ENCODE assay signal across 8 cellular contexts in the genomic region with DNA sequence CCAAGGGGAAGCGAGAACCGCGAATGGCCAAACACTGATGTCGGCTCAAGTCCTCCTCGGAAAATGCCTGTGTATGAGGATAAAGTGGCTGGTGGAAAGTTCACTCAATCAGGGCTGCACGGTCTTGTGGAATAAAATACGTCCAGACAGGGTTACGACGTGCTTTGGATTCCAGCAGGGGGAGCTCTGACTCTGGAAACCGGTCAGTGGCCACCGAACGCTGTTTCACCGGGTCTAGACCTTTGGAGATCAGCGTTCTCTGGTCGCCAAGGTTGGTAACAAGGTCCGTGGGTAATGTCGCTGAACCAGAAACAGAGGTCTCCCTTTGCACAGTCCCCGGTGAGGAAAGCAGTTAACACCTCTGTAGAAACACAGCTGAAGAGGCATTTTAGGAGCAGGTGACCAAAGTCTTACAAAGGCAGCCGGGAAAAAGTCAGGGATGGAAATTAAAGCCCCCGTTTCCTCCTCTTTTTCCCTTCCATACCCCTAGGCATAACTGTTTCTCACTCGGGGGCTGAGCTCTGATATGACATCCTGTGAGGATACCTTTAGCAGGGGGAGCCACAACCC. TPM values are rescaled to one million over a fixed set of nuclear protein-coding genes. Genes with fewer than 3 reads are reported as not detected.
DNase-seq lines count a peak whose midpoint lies in the region; TF ChIP-seq lines count a peak whose summit lies in the region.

No MANE protein-coding gene starts in this region.

- DNase-seq in SIG-M5 treated with dmso at 0.1 percent for 504 hours (lab: John Stamatoyannopoulos, UW; ENCODE audit: unreplicated experiment) (peak; percentile 84), SIG-M5 (lab: John Stamatoyannopoulos, UW) (no peak), HUDEP-2 (lab: John Stamatoyannopoulos, UW; ENCODE audit: unreplicated experiment in 76 of 76) (peak in 67 of 76 experiments; percentile 2 to 77 (median 45)), NT2/D1 (ENCODE audit: low read depth, low spot score) (peak; percentile 83), erythroblast (lab: John Stamatoyannopoulos, UW) (peak; percentile 70 to 80), myocyte (ENCODE audit: low read depth) (peak; percentile 85)
- peak; percentile 54 for DNase-seq in activated CD8-positive, alpha-beta memory T cell treated with anti-CD3 and anti-CD28 coated beads, Interleukin-2, amount 50 U/mL, for 24 hours (ENCODE audit: extremely low read depth)
- DNase-seq in stimulated activated CD8-positive, alpha-beta memory T cell treated with anti-CD3 and anti-CD28 coated beads, Interleukin-7, amount 100 ng/mL, for 1 hour (ENCODE audit: low read depth in 2 of 2): peak; percentile 33 to 57

- TF ChIP-seq POLR2A in erythroblast (IDR thresholded peaks at IDR 0.05; ENCODE audit: low read length): no peak

- H3K27me3 ChIP-seq in NT2/D1 (ENCODE audit: insufficient read depth, insufficient read length): peaks cover 11% of the 10 kb centered on the region

- no peaks in the 10 kb centered on the region for H3K36me3 ChIP-seq in NT2/D1 (ENCODE audit: insufficient read depth, insufficient read length, low read length)

- peak overlapping the region; percentile 58 for H3K9ac ChIP-seq in NT2/D1 (ENCODE audit: insufficient read length, low read depth)

- no peaks in the 10 kb centered on the region for H3K4me1 ChIP-seq in NT2/D1 (ENCODE audit: insufficient read depth, insufficient read length)

- no peaks in the 10 kb centered on the region for H3K9me3 ChIP-seq in NT2/D1 (ENCODE audit: insufficient read depth, low read length)

- peak overlapping the region; percentile 11 for H3K4me3 ChIP-seq in NT2/D1 (ENCODE audit: insufficient read length, low read depth)

RNA-seq across cellular contexts. Expression of a gene that starts 47.8 kb away (rescaled TPM):
- total RNA-seq in myocyte: 0.16 and 0.70 TPM in 2 replicates
- 0.06 TPM for polyA plus RNA-seq in myocyte (2012)
